Comparison of ENCODE assay signal across 1 cellular context in genomic region chr3:103218146-103218545, GRCh38.
TF ChIP-seq lines count a peak whose summit lies in the region.

No MANE protein-coding gene starts in this region.

TF ChIP-seq in GM12878, 131 proteins besides CTCF, POLR2A, EP300 and RAD21 (continued from another document):
- TF ChIP-seq REST (IDR thresholded peaks at IDR 0.05; ENCODE audit: low read depth, low read length) (no peak), EED (IDR thresholded peaks at IDR 0.05; ENCODE audit: low read depth) (peak; percentile 95), IRF4 (IDR thresholded peaks at IDR 0.05; ENCODE audit: low read depth, low read length) (peak; percentile 95), HSF1 (IDR thresholded peaks at IDR 0.05; ENCODE audit: low read depth, low read length) (no peak), POU2F2 (IDR thresholded peaks at IDR 0.05; ENCODE audit: borderline replicate concordance, low read depth, low read length) (peak; percentile 64; the same call in 2 of the 3 replicates), BCL11A (IDR thresholded peaks at IDR 0.05; ENCODE audit: low read depth, low read length) (peak; percentile 93), TCF7 (IDR thresholded peaks at IDR 0.05; ENCODE audit: borderline replicate concordance) (peak; percentile 98), ZBED1 (IDR thresholded peaks at IDR 0.05; ENCODE audit: borderline replicate concordance) (peak; percentile 65; the same call in 1 of the 2 replicates), HCFC1 (IDR thresholded peaks at IDR 0.05; ENCODE audit: low read length) (no peak), BCL3 (IDR thresholded peaks at IDR 0.05; ENCODE audit: borderline replicate concordance, insufficient read depth, low read depth, low read length, poor library complexity, severe bottlenecking) (peak; percentile 87), TCF3 (IDR thresholded peaks at IDR 0.05; ENCODE audit: borderline replicate concordance, insufficient read depth, low read depth, low read length) (peak; percentile 16; the same call in 1 of the 2 replicates), MEF2B (IDR thresholded peaks at IDR 0.05; ENCODE audit: partially characterized antibody, poor library complexity, severe bottlenecking) (peak; percentile 90), RBBP5 (conservative IDR thresholded peaks at IDR 0.05) (no peak), IKZF1 (conservative IDR thresholded peaks at IDR 0.05) (peak; percentile 79), ZNF207 (IDR thresholded peaks at IDR 0.05; ENCODE audit: borderline replicate concordance) (no peak), PKNOX1 (IDR thresholded peaks at IDR 0.05) (no peak), WRNIP1 (IDR thresholded peaks at IDR 0.05; ENCODE audit: borderline replicate concordance, low read depth, low read length) (no peak), MTA2 (IDR thresholded peaks at IDR 0.05; ENCODE audit: low read depth) (peak; percentile 90), JUND (IDR thresholded peaks at IDR 0.05; ENCODE audit: low read depth, low read length) (no peak; the same call in 1 of the 2 replicates), FOS (IDR thresholded peaks at IDR 0.05; ENCODE audit: borderline replicate concordance, extremely low read depth, insufficient read length) (no peak), IKZF2 (IDR thresholded peaks at IDR 0.05) (peak; percentile 90 to 95), JUNB (IDR thresholded peaks at IDR 0.05) (peak; percentile 88), CBFB (IDR thresholded peaks at IDR 0.05; ENCODE audit: low read depth) (peak; percentile 73), TAF1 (IDR thresholded peaks at IDR 0.05; ENCODE audit: borderline replicate concordance, low read depth, low read length) (no peak), SREBF1 (IDR thresholded peaks at IDR 0.05; ENCODE audit: low read length) (no peak), YBX1 (IDR thresholded peaks at IDR 0.05) (no peak), SMC3 (IDR thresholded peaks at IDR 0.05; ENCODE audit: borderline replicate concordance, low read length) (no peak), SPI1 (IDR thresholded peaks at IDR 0.05; ENCODE audit: borderline replicate concordance, insufficient read depth, low read depth, low read length) (peak; percentile 83), NFYA (IDR thresholded peaks at IDR 0.05; ENCODE audit: borderline replicate concordance, low read depth, low read length) (no peak), POLR2AphosphoS2 (IDR thresholded peaks at IDR 0.05; ENCODE audit: low read depth, low read length) (no peak), MXI1 (IDR thresholded peaks at IDR 0.05; ENCODE audit: low read depth, low read length) (0 out of 2 replicates have a peak, but pooled peaks have one; percentile 16), NKRF (conservative IDR thresholded peaks at IDR 0.05) (no peak), ASH2L (IDR thresholded peaks at IDR 0.05; ENCODE audit: borderline replicate concordance, low read depth) (no peak), SMAD5 (IDR thresholded peaks at IDR 0.05; ENCODE audit: low read depth) (no peak), BHLHE40 (IDR thresholded peaks at IDR 0.05; ENCODE audit: borderline replicate concordance in 1 of 2, low read depth in 2 of 2, low read length in 1 of 2) (peak; percentile 37 to 55; a peak in 3 of 4 replicates), ESRRA (IDR thresholded peaks at IDR 0.05; ENCODE audit: low read length) (no peak), CREB1 (IDR thresholded peaks at IDR 0.05; ENCODE audit: low read depth) (peak; percentile 64; the same call in 1 of the 2 replicates), ZBTB11 (CRISPR knock-in tag; IDR thresholded peaks at IDR 0.05) (no peak), ZNF384 (IDR thresholded peaks at IDR 0.05; ENCODE audit: borderline replicate concordance, low read depth, low read length) (peak; percentile 30; the same call in 1 of the 2 replicates), SIX5 (IDR thresholded peaks at IDR 0.05; ENCODE audit: low read depth, low read length, severe bottlenecking) (no peak), POLR2AphosphoS5 (IDR thresholded peaks at IDR 0.05; ENCODE audit: low read length) (no peak), CHD4 (IDR thresholded peaks at IDR 0.05) (no peak), RAD51 (IDR thresholded peaks at IDR 0.05) (no peak), E2F4 (IDR thresholded peaks at IDR 0.05; ENCODE audit: low read depth, low read length) (no peak), PRDM15 (CRISPR knock-in tag; IDR thresholded peaks at IDR 0.05) (no peak), SIN3A (IDR thresholded peaks at IDR 0.05; ENCODE audit: low read depth, low read length) (no peak), SRF (IDR thresholded peaks at IDR 0.05; ENCODE audit: low read depth in 2 of 2, low read length in 2 of 2) (0 out of 4 replicates have a peak, but pooled peaks of 1 of the 2 experiments have one; percentile 16), CHD2 (IDR thresholded peaks at IDR 0.05; ENCODE audit: borderline replicate concordance, low read depth, low read length) (peak; percentile 67; the same call in 1 of the 2 replicates)
